1 cellular context compared by ENCODE assay signal in the genomic region with DNA sequence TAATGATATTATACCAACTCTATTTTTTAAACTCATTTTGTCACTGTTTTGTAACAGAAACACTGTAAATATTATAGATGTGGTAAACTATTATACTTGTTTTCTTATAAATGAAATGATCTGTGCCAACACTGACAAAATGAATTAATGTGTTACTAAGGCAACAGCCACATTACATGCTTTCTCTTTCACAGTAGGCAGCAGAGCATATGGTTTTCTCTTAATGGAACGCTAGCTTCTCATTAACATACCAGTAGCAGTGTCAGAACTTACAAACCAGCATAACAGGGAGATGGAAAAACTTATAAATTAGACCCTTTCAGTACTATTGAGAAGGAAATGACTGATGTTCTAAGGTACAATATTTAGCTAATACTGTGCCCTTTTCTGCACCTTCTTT.
TF ChIP-seq lines count a peak whose summit lies in the region.

No MANE protein-coding gene starts in this region.

TF ChIP-seq in GM12878, 131 proteins besides CTCF, POLR2A, EP300 and RAD21:
- TF ChIP-seq CUX1 (IDR thresholded peaks at IDR 0.05; ENCODE audit: insufficient replicate concordance, low read depth, low read length) (no peak), ZNF24 (IDR thresholded peaks at IDR 0.05) (no peak), WRNIP1 (IDR thresholded peaks at IDR 0.05; ENCODE audit: borderline replicate concordance, low read depth, low read length) (no peak), MEF2A (IDR thresholded peaks at IDR 0.05; ENCODE audit: insufficient read depth, low read depth, low read length) (no peak), LARP7 (IDR thresholded peaks at IDR 0.05) (no peak)
- TF ChIP-seq, protein P1, sequence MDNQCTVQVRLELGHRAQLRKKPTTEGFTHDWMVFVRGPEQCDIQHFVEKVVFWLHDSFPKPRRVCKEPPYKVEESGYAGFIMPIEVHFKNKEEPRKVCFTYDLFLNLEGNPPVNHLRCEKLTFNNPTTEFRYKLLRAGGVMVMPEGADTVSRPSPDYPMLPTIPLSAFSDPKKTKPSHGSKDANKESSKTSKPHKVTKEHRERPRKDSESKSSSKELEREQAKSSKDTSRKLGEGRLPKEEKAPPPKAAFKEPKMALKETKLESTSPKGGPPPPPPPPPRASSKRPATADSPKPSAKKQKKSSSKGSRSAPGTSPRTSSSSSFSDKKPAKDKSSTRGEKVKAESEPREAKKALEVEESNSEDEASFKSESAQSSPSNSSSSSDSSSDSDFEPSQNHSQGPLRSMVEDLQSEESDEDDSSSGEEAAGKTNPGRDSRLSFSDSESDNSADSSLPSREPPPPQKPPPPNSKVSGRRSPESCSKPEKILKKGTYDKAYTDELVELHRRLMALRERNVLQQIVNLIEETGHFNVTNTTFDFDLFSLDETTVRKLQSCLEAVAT (IDR thresholded peaks at IDR 0.05): no peak
- TF ChIP-seq, protein P2, sequence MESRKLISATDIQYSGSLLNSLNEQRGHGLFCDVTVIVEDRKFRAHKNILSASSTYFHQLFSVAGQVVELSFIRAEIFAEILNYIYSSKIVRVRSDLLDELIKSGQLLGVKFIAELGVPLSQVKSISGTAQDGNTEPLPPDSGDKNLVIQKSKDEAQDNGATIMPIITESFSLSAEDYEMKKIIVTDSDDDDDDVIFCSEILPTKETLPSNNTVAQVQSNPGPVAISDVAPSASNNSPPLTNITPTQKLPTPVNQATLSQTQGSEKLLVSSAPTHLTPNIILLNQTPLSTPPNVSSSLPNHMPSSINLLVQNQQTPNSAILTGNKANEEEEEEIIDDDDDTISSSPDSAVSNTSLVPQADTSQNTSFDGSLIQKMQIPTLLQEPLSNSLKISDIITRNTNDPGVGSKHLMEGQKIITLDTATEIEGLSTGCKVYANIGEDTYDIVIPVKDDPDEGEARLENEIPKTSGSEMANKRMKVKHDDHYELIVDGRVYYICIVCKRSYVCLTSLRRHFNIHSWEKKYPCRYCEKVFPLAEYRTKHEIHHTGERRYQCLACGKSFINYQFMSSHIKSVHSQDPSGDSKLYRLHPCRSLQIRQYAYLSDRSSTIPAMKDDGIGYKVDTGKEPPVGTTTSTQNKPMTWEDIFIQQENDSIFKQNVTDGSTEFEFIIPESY (IDR thresholded peaks at IDR 0.05): no peak
TF ChIP-seq in GM12878: peak in this region for 0.
